ENCODE assay signal across 24 cellular contexts in the genomic region with DNA sequence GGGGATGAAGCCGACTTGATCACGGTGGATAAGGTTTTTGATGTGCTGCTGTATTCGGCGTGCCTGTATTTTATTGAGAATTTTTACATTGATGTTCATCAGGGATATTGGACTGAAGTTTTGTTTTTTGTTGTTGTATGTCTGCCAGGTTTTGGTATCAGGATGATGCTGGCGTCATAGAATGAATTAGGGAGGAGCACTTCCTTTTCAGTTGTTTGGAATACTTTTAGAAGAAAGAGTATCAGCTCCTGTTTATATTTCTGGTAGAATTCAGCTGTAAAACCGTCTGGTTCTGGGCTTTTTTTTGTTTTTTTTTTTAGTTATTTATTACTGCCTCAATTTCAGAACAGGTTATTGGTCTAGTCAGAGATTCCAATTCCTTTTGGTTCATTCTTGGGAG.
"Had no signal": no experiment of that assay in that cellular context is flagged by ENCODE, and none has a peak within 500 bp of the region (broad histone marks: within the 10 kb centered on the region; RNA-seq: fewer than 3 reads in every experiment).

No MANE protein-coding gene starts in this region.

- H3K27me3 ChIP-seq: left lung, ovary, right atrium auricular region, sigmoid colon, spleen, tibial nerve, uterus had no signal

- H3K4me1 Mint-ChIP-seq: mesothelial cell of epicardium had no signal

- H3K4me1 ChIP-seq: left lung, sigmoid colon, tibial nerve, uterus had no signal

- H3K36me3 Mint-ChIP-seq: type B pancreatic cell had no signal

- H3K4me3 ChIP-seq: left lung, lung, ovary, right atrium auricular region, sigmoid colon, spleen, tibial nerve, uterus had no signal

- H3K9me3 Mint-ChIP-seq: stimulated activated memory B cell treated with anti-CD40 and anti-IgM and Interleukin-4, amounts not matched to agents 10 μg/mL and 1 μg/mL and 100 μg/mL, for 72 hours; type B pancreatic cell had no signal

- H3K4me3 Mint-ChIP-seq: mesothelial cell of epicardium; naive B cell; natural killer cell; stimulated activated memory B cell treated with anti-CD40 and anti-IgM and Interleukin-4, amounts not matched to agents 10 μg/mL and 1 μg/mL and 100 μg/mL, for 72 hours; stimulated activated naive CD8-positive, alpha-beta T cell treated with anti-CD3 and anti-CD28 coated beads, Interleukin-15, amount 100 ng/mL, for 72 hours; type B pancreatic cell had no signal

- H3K27ac Mint-ChIP-seq: mesothelial cell of epicardium; natural killer cell; progenitor cell of endocrine pancreas; stimulated activated memory B cell treated with anti-CD40 and anti-IgM and Interleukin-4, amounts not matched to agents 10 μg/mL and 1 μg/mL and 100 μg/mL, for 72 hours; stimulated activated naive CD8-positive, alpha-beta T cell treated with anti-CD3 and anti-CD28 coated beads, Interleukin-15, amount 100 ng/mL, for 72 hours; type B pancreatic cell had no signal

- H3K9me3 ChIP-seq: ovary, right atrium auricular region, uterus had no signal

- H3K27me3 Mint-ChIP-seq: naive B cell; progenitor cell of endocrine pancreas; stimulated activated memory B cell treated with anti-CD40 and anti-IgM and Interleukin-4, amounts not matched to agents 10 μg/mL and 1 μg/mL and 100 μg/mL, for 72 hours; stimulated activated naive CD8-positive, alpha-beta T cell treated with anti-CD3 and anti-CD28 coated beads, Interleukin-15, amount 100 ng/mL, for 72 hours; type B pancreatic cell had no signal

- DNase-seq: hypothalamus; immature natural killer cell; kidney; left colon; left lung; mesendoderm; naive B cell; natural killer cell; ovary; sigmoid colon; small intestine; spleen; stimulated activated CD4-positive, alpha-beta T cell treated with anti-CD3 and anti-CD28 coated beads, Interleukin-4, amount 100 ng/mL, for 24 hours; stimulated activated naive CD4-positive, alpha-beta T cell treated with Interleukin-2 at 50 U/mL for 16 hours; stimulated activated naive CD8-positive, alpha-beta T cell treated with anti-CD3 and anti-CD28 coated beads, Interleukin-15, amount 100 ng/mL, for 72 hours; substantia nigra; uterus had no signal

- ATAC-seq: left colon; left lung; natural killer cell; stimulated activated memory B cell treated with anti-CD40 and anti-IgM and Interleukin-4, amounts not matched to agents 10 μg/mL and 1 μg/mL and 100 μg/mL, for 72 hours; stimulated activated naive CD8-positive, alpha-beta T cell treated with anti-CD3 and anti-CD28 coated beads, Interleukin-15, amount 100 ng/mL, for 72 hours had no signal

- H3K36me3 ChIP-seq: left lung, ovary, right atrium auricular region, sigmoid colon, spleen, uterus had no signal

- H3K27ac ChIP-seq: left lung, ovary, right atrium auricular region, sigmoid colon, spleen, tibial nerve, uterus had no signal
